Comparison of ENCODE assay signal across 1 cellular context in genomic region chr2:68357608-68358337, GRCh38.
TF ChIP-seq lines count a peak whose summit lies in the region.

No MANE protein-coding gene starts in this region.

TF ChIP-seq in GM23338, 12 proteins besides CTCF, POLR2A, EP300 and RAD21 (continued from another document):
- TF ChIP-seq ZNF462 (CRISPR knock-in tag; IDR thresholded peaks at IDR 0.05) (peak; percentile 12; the same call in 1 of the 2 replicates), NANOG (IDR thresholded peaks at IDR 0.05; ENCODE audit: borderline replicate concordance) (no peak)
